9 cellular contexts compared by ENCODE assay signal in the genomic region with DNA sequence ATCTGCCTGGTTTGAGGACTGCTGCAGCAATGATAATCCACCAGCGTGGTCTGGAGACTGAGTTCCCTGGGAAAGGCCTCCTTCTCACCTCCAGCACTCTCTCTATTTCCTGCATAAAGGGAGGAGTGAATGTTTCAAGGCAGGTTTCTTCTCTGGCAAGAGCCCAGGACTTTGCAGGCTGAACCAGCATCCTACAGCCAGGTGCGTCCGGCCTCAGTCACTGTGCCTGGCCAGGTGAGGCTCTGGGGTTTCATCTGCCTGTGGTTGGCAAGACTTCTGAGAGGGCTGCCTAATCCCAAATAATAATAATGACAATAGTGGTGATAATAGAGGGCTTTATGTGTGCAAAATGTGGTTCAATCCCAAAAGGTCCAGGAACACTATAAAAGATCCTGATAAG.
"Had no signal": no experiment of that assay in that cellular context is flagged by ENCODE, and none has a peak within 500 bp of the region (broad histone marks: within the 10 kb centered on the region; RNA-seq: fewer than 3 reads in every experiment).

No MANE protein-coding gene starts in this region.

- H3K4me1 Mint-ChIP-seq: GM23338, H9 had no signal

- H3K9me3 Mint-ChIP-seq: H9, HFFc6 had no signal

- H2AFZ ChIP-seq: GM23248, GM23338 had no signal

- H3K4me3 Mint-ChIP-seq: GM23338, H9, HFFc6 had no signal

- H3K27ac Mint-ChIP-seq: GM23338, H9, HFFc6 had no signal

- H3K9ac ChIP-seq: GM23248 had no signal

- H3K4me2 ChIP-seq: GM23338 had no signal

- ATAC-seq: GM23338, HCT116 had no signal

- H3K4me3 ChIP-seq: GM23248, GM23338, HAP-1 had no signal

- DNase-seq: GM23248, GOT3, H7, H9, HCEC 1CT, HFFc6 had no signal

- H3K27ac ChIP-seq: GM23248 had no signal

- H3K36me3 ChIP-seq: HAP-1 had no signal

- H3K4me1 ChIP-seq: HAP-1 had no signal

- H3K9me3 ChIP-seq: HAP-1 had no signal
